ENCODE assay signal across 20 cellular contexts in the genomic region with DNA sequence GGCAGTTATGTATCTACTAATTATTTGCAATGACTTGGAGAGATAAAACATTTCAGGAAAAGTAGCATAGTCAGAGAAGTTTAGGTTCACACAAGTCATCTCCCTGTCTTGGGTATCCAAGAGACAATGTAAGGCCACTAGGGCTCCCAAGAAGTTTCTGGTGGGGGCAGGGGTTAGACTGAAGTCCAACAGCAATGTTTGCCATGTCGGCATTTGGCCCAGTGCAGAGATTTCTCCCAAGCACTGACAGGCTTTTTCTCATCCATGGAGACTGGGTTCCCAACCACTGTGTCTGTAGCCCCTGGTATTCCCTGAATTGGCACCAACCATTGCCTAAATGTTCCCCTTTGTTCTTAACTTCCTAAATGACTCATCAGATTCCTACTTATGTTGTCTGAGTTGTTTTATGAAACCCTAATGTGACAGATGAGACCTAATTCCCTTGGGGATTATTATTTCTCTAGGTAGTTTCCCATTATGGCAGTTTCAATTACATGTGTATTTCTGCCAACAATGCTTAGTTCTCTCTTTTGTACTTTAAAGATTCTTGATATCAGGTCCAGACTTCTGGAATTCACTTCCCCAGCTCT.
DNase-seq lines count a peak whose midpoint lies in the region; TF ChIP-seq lines count a peak whose summit lies in the region.
"Had no signal": no experiment of that assay in that cellular context is flagged by ENCODE, and none has a peak within 500 bp of the region (broad histone marks: within the 10 kb centered on the region; RNA-seq: fewer than 3 reads in every experiment).

No MANE protein-coding gene starts in this region.

- CTCF ChIA-PET in A673 (lab: Charles Lee) = no interaction called here
- CTCF ChIA-PET in RWPE1 (lab: Yijun Ruan, JAX) = no interaction called here

- H3K4me1 ChIP-seq in A673 (ENCODE audit: insufficient read depth, low read length, poor library complexity, severe bottlenecking) (no peaks in the 10 kb centered on the region), neural progenitor cell (no peaks in the 10 kb centered on the region)

- H3K9me3 ChIP-seq in A673 (ENCODE audit: low read depth, low read length, poor library complexity, severe bottlenecking) = no peaks in the 10 kb centered on the region
- no peaks in the 10 kb centered on the region for H3K9me3 ChIP-seq in neural progenitor cell (ENCODE audit: low read depth)
- H3K9me3 ChIP-seq: SJSA1 had no signal

- H3K27me3 ChIP-seq in A673 (replicated peaks; ENCODE audit: insufficient read depth, low read depth, low read length, poor library complexity) = no peaks in the 10 kb centered on the region
- no peaks in the 10 kb centered on the region for H3K27me3 ChIP-seq in neural progenitor cell
- H3K27me3 ChIP-seq: SJSA1 had no signal

- H3K36me3 ChIP-seq in A673 (ENCODE audit: insufficient read depth, low read length, poor library complexity, severe bottlenecking) = no peaks in the 10 kb centered on the region
- H3K36me3 ChIP-seq in neural progenitor cell = no peaks in the 10 kb centered on the region
- H3K36me3 ChIP-seq: SJSA1 had no signal

- H3K9me3 Mint-ChIP-seq in neural progenitor cell = no peaks in the 10 kb centered on the region

- H4K20me1 ChIP-seq in neural progenitor cell (ENCODE audit: low read depth) = no peaks in the 10 kb centered on the region

- H3K4me3 ChIP-seq in A673 (ENCODE audit: low read depth, low read length, poor library complexity, severe bottlenecking) (no peak overlapping the region), neural progenitor cell (no peak overlapping the region)
- H3K4me3 ChIP-seq: SJSA1 had no signal

- H3K36me3 Mint-ChIP-seq in neural progenitor cell = no peaks in the 10 kb centered on the region
- H3K36me3 Mint-ChIP-seq: CD14-positive monocyte had no signal

- H2AFZ ChIP-seq in neural progenitor cell (replicated peaks) = no peak overlapping the region

- H3K4me3 Mint-ChIP-seq in neural progenitor cell = no peak overlapping the region
- H3K4me3 Mint-ChIP-seq: CD14-positive monocyte had no signal

- H3K79me2 ChIP-seq in neural progenitor cell (ENCODE audit: low read depth) = no peaks in the 10 kb centered on the region

- H3K9ac ChIP-seq in neural progenitor cell = no peak overlapping the region

- no peak overlapping the region for H3K27ac Mint-ChIP-seq in neural progenitor cell
- H3K27ac Mint-ChIP-seq: CD14-positive monocyte had no signal

- TF ChIP-seq CTCF in A673 (conservative IDR thresholded peaks at IDR 0.05; ENCODE audit: low read depth, low read length) (no peak), RWPE1 (conservative IDR thresholded peaks at IDR 0.05; ENCODE audit: low read depth) (no peak), neural progenitor cell (IDR thresholded peaks at IDR 0.05) (no peak)

- H3K4me1 Mint-ChIP-seq in neural progenitor cell = no peaks in the 10 kb centered on the region
- H3K4me1 Mint-ChIP-seq: CD14-positive monocyte had no signal

- DNase-seq in A673 (ENCODE audit: low spot score) (peak; percentile 60), HS-5 (ENCODE audit: low read depth) (peak; percentile 11), RWPE1 (ENCODE audit: low spot score) (peak; percentile 5), medulla oblongata (ENCODE audit: extremely low spot score) (peak; percentile 55), neural progenitor cell (ENCODE audit: low spot score) (no peak), glomerular visceral epithelial cell (ENCODE audit: extremely low spot score) (no peak), dermis blood vessel endothelial cell (no peak)
- DNase-seq: ACHN, AML-193, COR-L47, DMS53, H7, KBM-7, NCI-H1092, NCI-H1694, NCI-H446 treated with DMSO at 0.1 percent for 48 hours, NCI-H774, SW 1271 had no signal

- no peaks in the 10 kb centered on the region for H3F3A ChIP-seq in neural progenitor cell (ENCODE audit: low read depth)

- no TSS peak for BruUV-seq in A673 (replicated peaks; lab: Mats Ljungman, UMichigan)

- no peak overlapping the region for H3K4me2 ChIP-seq in neural progenitor cell

- no peaks in the 10 kb centered on the region for H3K27me3 Mint-ChIP-seq in neural progenitor cell (ENCODE audit: insufficient read depth, low read depth)

- H3K27ac ChIP-seq in A673 (ENCODE audit: low read depth, low read length, poor library complexity, severe bottlenecking) (no peak overlapping the region), RWPE1 (no peak overlapping the region), neural progenitor cell (no peak overlapping the region)
- H3K27ac ChIP-seq: SJSA1 had no signal

- POLR2A ChIA-PET in A673 (lab: Charles Lee; ENCODE audit: low non-redundant PET) = no interaction called here
- POLR2A ChIA-PET in RWPE1 (lab: Yijun Ruan, JAX; ENCODE audit: low non-redundant PET) = no interaction called here

- intact Hi-C loops in A673 (cut with micrococcal nuclease; ENCODE audit: unreplicated experiment) = no loop called here

Comparison
In these comparisons a context has a peak if more than half of its experiments do, and no peak if none do; other contexts are left out.
1. DNase-seq: peak in A673 (single experiment), HS-5 (single experiment), RWPE1 (single experiment) and medulla oblongata (single experiment); none in neural progenitor cell (single experiment), glomerular visceral epithelial cell (single experiment) and dermis blood vessel endothelial cell (single experiment).